Comparison of ENCODE assay signal across 11 cellular contexts in the genomic region with DNA sequence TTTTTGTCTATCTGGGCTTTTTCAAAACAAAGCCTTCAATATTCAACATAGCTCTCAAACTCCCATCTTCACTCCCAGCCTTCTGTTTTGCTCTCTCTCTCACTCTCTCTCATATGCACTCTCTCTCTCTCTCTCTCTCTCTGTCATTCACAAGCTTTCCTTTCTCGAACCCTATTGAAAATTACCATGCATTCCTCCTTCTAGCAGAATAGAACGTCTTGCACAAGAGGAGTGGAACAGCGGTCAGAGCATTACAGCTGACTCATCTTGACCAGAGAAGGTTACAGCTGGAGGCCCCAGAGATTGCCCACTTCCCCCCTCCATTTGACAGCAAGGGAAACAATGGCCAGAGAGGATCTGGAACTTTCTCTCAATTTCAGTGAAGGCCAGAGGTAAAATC. TPM values are rescaled to one million over a fixed set of nuclear protein-coding genes. Genes with fewer than 3 reads are reported as not detected.
DNase-seq lines count a peak whose midpoint lies in the region; ATAC-seq and TF ChIP-seq lines count a peak whose summit lies in the region.
"Had no signal": no experiment of that assay in that cellular context is flagged by ENCODE, and none has a peak within 500 bp of the region (broad histone marks: within the 10 kb centered on the region; RNA-seq: fewer than 3 reads in every experiment).

No MANE protein-coding gene starts in this region.

- no peak overlapping the region for H3K4me3 ChIP-seq in HL-60 (replicated peaks; ENCODE audit: insufficient read depth, low read length)
- H3K4me3 ChIP-seq in foreskin fibroblast (ENCODE audit: low read depth in 1 of 2, low read length in 2 of 2), result no peak overlapping the region
- H3K4me3 ChIP-seq in smooth muscle cell, result no peak overlapping the region
- H3K4me3 ChIP-seq: neural progenitor cell had no signal

- no peak overlapping the region for H2AFZ ChIP-seq in smooth muscle cell (ENCODE audit: low read depth)
- H2AFZ ChIP-seq: neural progenitor cell had no signal

- H3K27me3 Mint-ChIP-seq in activated T-cell treated with anti-CD3 and anti-CD28 coated beads, Interleukin-2, amount 50 U/mL, for 24 hours, result peaks cover 21% of the 10 kb centered on the region

- no peak overlapping the region for H3K4me3 Mint-ChIP-seq in activated T-cell treated with anti-CD3 and anti-CD28 coated beads, Interleukin-2, amount 50 U/mL, for 24 hours
- H3K4me3 Mint-ChIP-seq: neural progenitor cell had no signal

- H3K27me3 ChIP-seq in HL-60 (ENCODE audit: insufficient read depth, poor library complexity, severe bottlenecking) (no peaks in the 10 kb centered on the region), smooth muscle cell (ENCODE audit: low read depth) (no peaks in the 10 kb centered on the region)
- H3K27me3 ChIP-seq: neural progenitor cell had no signal

- H3K9me3 Mint-ChIP-seq in activated T-cell treated with anti-CD3 and anti-CD28 coated beads, Interleukin-2, amount 50 U/mL, for 24 hours, result no peaks in the 10 kb centered on the region
- H3K9me3 Mint-ChIP-seq: neural progenitor cell had no signal

- no peaks in the 10 kb centered on the region for H3K9me3 ChIP-seq in smooth muscle cell (replicated peaks; ENCODE audit: low read depth)

- no peak for TF ChIP-seq CTCF in HL-60 (IDR thresholded peaks at IDR 0.05; ENCODE audit: insufficient read depth, low read length)
- TF ChIP-seq CTCF in foreskin fibroblast (IDR thresholded peaks at IDR 0.05; ENCODE audit: low read depth, low read length), result no peak
- TF ChIP-seq CTCF in smooth muscle cell (IDR thresholded peaks at IDR 0.05; ENCODE audit: borderline replicate concordance, insufficient read depth, poor library complexity, severe bottlenecking), result no peak

- H3K9ac ChIP-seq in smooth muscle cell (ENCODE audit: low read depth), result no peak overlapping the region
- H3K9ac ChIP-seq: neural progenitor cell had no signal

- DNase-seq in HL-60 (ENCODE audit: low read depth in 1 of 2, low spot score in 1 of 2) (peak; percentile 12 to 58), SKM-1 (lab: John Stamatoyannopoulos, UW; ENCODE audit: unreplicated experiment) (peak; percentile 73), foreskin fibroblast (peak; percentile 83 to 92), smooth muscle cell (lab: John Stamatoyannopoulos, UW; ENCODE audit: unreplicated experiment) (no peak), DMS114 treated with DMSO at 0.1 percent for 48 hours (lab: John Stamatoyannopoulos, UW; ENCODE audit: unreplicated experiment) (no peak)
- DNase-seq in activated T-cell treated with anti-CD3 and anti-CD28 coated beads, Interleukin-2, amount 50 U/mL, for 24 hours, result no peak
- DNase-seq: NCI-H446; stimulated activated CD4-positive, alpha-beta T cell treated with anti-CD3 and anti-CD28 coated beads, Interleukin-4, amount 100 ng/mL, for 1 hour; T-helper 2 cell had no signal

- H4K20me1 ChIP-seq in smooth muscle cell (ENCODE audit: low read depth), result no peaks in the 10 kb centered on the region

- H3K27ac Mint-ChIP-seq in activated T-cell treated with anti-CD3 and anti-CD28 coated beads, Interleukin-2, amount 50 U/mL, for 24 hours, result no peak overlapping the region
- H3K27ac Mint-ChIP-seq: neural progenitor cell had no signal

- no peaks in the 10 kb centered on the region for H3K36me3 ChIP-seq in smooth muscle cell (ENCODE audit: low read depth)
- H3K36me3 ChIP-seq: neural progenitor cell had no signal

- H3K79me2 ChIP-seq in smooth muscle cell (ENCODE audit: low read depth), result no peaks in the 10 kb centered on the region

- no peaks in the 10 kb centered on the region for H3K4me1 Mint-ChIP-seq in activated T-cell treated with anti-CD3 and anti-CD28 coated beads, Interleukin-2, amount 50 U/mL, for 24 hours (ENCODE audit: low read depth)

- H3K36me3 Mint-ChIP-seq in activated T-cell treated with anti-CD3 and anti-CD28 coated beads, Interleukin-2, amount 50 U/mL, for 24 hours (ENCODE audit: low read depth), result no peaks in the 10 kb centered on the region
- H3K36me3 Mint-ChIP-seq: neural progenitor cell had no signal

- peaks cover 13% of the 10 kb centered on the region for H3F3A ChIP-seq in smooth muscle cell (ENCODE audit: low read depth)

- WGBS in smooth muscle cell (ENCODE audit: low lambda C conversion rate), result 0% methylated on average over 3 of the region's 3 CpGs

- no peak overlapping the region for H3K27ac ChIP-seq in HL-60 (replicated peaks)
- peak overlapping the region; percentile 46 for H3K27ac ChIP-seq in smooth muscle cell (ENCODE audit: low read depth)
- H3K27ac ChIP-seq: neural progenitor cell had no signal

- ATAC-seq in HG03095 (IDR thresholded peaks at IDR 0.05; ENCODE audit: unreplicated experiment), result no peak

- peaks cover 3% of the 10 kb centered on the region for H3K4me1 ChIP-seq in smooth muscle cell (ENCODE audit: low read depth)
- H3K4me1 ChIP-seq: neural progenitor cell had no signal

- H3K4me2 ChIP-seq in smooth muscle cell, result peak overlapping the region; percentile 28
- H3K4me2 ChIP-seq: neural progenitor cell had no signal

RNA-seq across cellular contexts. Expression of a gene that starts 51.0 kb away (rescaled TPM):
- total RNA-seq in smooth muscle cell, result 29.2 and 38.9 TPM in 2 replicates
- 14.3 and 17.7 TPM in 2 replicates for polyA plus RNA-seq in smooth muscle cell

Comparison
In these comparisons a context has a peak if more than half of its experiments do, and no peak if none do; other contexts are left out.
1. DNase-seq: peak in HL-60 (2 of 2), SKM-1 (single experiment) and foreskin fibroblast (2 of 2); none in smooth muscle cell (single experiment), activated T-cell treated with anti-CD3 and anti-CD28 coated beads, Interleukin-2, amount 50 U/mL, for 24 hours (single experiment) and DMS114 treated with DMSO at 0.1 percent for 48 hours (single experiment).